ENCODE assay signal across 23 cellular contexts in genomic region chr6:160217863-160218262, GRCh38. TPM values are rescaled to one million over a fixed set of nuclear protein-coding genes. Genes with fewer than 3 reads are reported as not detected.
DNase-seq lines count a peak whose midpoint lies in the region; ATAC-seq, FAIRE-seq and TF ChIP-seq lines count a peak whose summit lies in the region.
"Had no signal": no experiment of that assay in that cellular context is flagged by ENCODE, and none has a peak within 500 bp of the region (broad histone marks: within the 10 kb centered on the region; RNA-seq: fewer than 3 reads in every experiment).

No MANE protein-coding gene starts in this region.

- H3K27me3 ChIP-seq in right lobe of liver = no peaks in the 10 kb centered on the region
- no peaks in the 10 kb centered on the region for H3K27me3 ChIP-seq in pancreas
- no peaks in the 10 kb centered on the region for H3K27me3 ChIP-seq in left lung

- FAIRE-seq in pancreas (lab: Jason Lieb, UNC) = peak; percentile 39
- FAIRE-seq: GM12891, GM18507, H54 had no signal

- no peak for DNase-seq in left lobe of liver (ENCODE audit: low spot score)
- DNase-seq in right lobe of liver = no peak
- no peak for DNase-seq in pancreas
- DNase-seq in stimulated activated naive CD8-positive, alpha-beta T cell treated with anti-CD3 and anti-CD28 coated beads, Interleukin-15, Interleukin-2, amounts not matched to agents 100 U/mL and 50 U/mL, for 24 hours = no peak
- DNase-seq in NCI-H82 (lab: John Stamatoyannopoulos, UW) = no peak
- no peak for DNase-seq in left lung
- DNase-seq: C1 segment of cervical spinal cord; Calu3; CD4-positive, alpha-beta memory T cell; COR-L47; DMS53; DMS79 treated with DMSO at 0.1 percent for 48 hours; GF-D8; GOT3; HFFc6 had no signal

- no peaks in the 10 kb centered on the region for H3K9me3 ChIP-seq in right lobe of liver
- no peaks in the 10 kb centered on the region for H3K9me3 ChIP-seq in pancreas
- H3K9me3 ChIP-seq in left lung = peaks cover 0 to 2% of the 10 kb centered on the region in 2 donors
- H3K9me3 ChIP-seq: HAP-1 had no signal

- no peaks in the 10 kb centered on the region for H3K36me3 ChIP-seq in right lobe of liver
- H3K36me3 ChIP-seq in pancreas = no peaks in the 10 kb centered on the region
- H3K36me3 ChIP-seq in left lung = no peaks in the 10 kb centered on the region
- H3K36me3 ChIP-seq: HAP-1 had no signal

- TF ChIP-seq CTCF in right lobe of liver (IDR thresholded peaks at IDR 0.05) (no peak), pancreas (IDR thresholded peaks at IDR 0.05) (no peak), left lung (IDR thresholded peaks at IDR 0.05) (no peak)

- intact Hi-C loops in right lobe of liver (cut with DNase I) (no loop called here), pancreas (cut with DNase I) (no loop called here), left lung (cut with DNase I) (no loop called here)

- H3K4me3 ChIP-seq in right lobe of liver (no peak overlapping the region), pancreas (no peak overlapping the region), left lung (no peak overlapping the region)
- H3K4me3 ChIP-seq: HAP-1 had no signal

- H3K27ac ChIP-seq in right lobe of liver = no peak overlapping the region
- H3K27ac ChIP-seq in pancreas = no peak overlapping the region
- H3K27ac ChIP-seq in left lung = no peak overlapping the region

- WGBS in right lobe of liver (ENCODE audit: insufficient coverage, low coverage, low lambda C conversion rate, missing lambda C conversion rate) = 39% methylated on average over 4 of the region's 4 CpGs
- WGBS in pancreas, 2 donors = 22 to 24% methylated on average over 4 of the region's 4 CpGs

- no peak for TF ChIP-seq POLR2A in right lobe of liver (IDR thresholded peaks at IDR 0.05)

- ATAC-seq in left lobe of liver (peak; percentile 51), right lobe of liver (peak; percentile 33 to 73 (median 46)), pancreas (peak in 1 of 4 donors; percentile 45), GM21737 (IDR thresholded peaks at IDR 0.05; ENCODE audit: unreplicated experiment) (no peak), left lung (no peak)
- ATAC-seq in stimulated activated naive CD8-positive, alpha-beta T cell treated with anti-CD3 and anti-CD28 coated beads, Interleukin-15, Interleukin-2, amounts not matched to agents 100 U/mL and 50 U/mL, for 24 hours = no peak

- H3K4me1 ChIP-seq in right lobe of liver (peaks cover 0 to 2% (median 0%) of the 10 kb centered on the region in 4 donors), pancreas (no peaks in the 10 kb centered on the region), left lung (no peaks in the 10 kb centered on the region)
- H3K4me1 ChIP-seq: HAP-1 had no signal

RNA-seq across cellular contexts. Expression of gene SLC22A2, which starts 40.8 kb away (rescaled TPM):
- not detected for total RNA-seq in left lobe of liver
- not detected for total RNA-seq in right lobe of liver
- total RNA-seq in pancreas = not detected
- polyA plus RNA-seq in pancreas = not detected
- not detected for total RNA-seq in left lung
- total RNA-seq: A673; Calu3; CD4-positive, alpha-beta memory T cell; G401; HFFc6 had no signal
- polyA plus RNA-seq: BJ; CD4-positive, alpha-beta memory T cell had no signal

Comparison
In these comparisons a context has a peak if more than half of its experiments do, and no peak if none do; other contexts are left out.
1. ATAC-seq: peak in left lobe of liver (single experiment) and right lobe of liver (4 of 4); none in stimulated activated naive CD8-positive, alpha-beta T cell treated with anti-CD3 and anti-CD28 coated beads, Interleukin-15, Interleukin-2, amounts not matched to agents 100 U/mL and 50 U/mL, for 24 hours (single experiment), GM21737 (single experiment) and left lung (single experiment).